In the genomic region with DNA sequence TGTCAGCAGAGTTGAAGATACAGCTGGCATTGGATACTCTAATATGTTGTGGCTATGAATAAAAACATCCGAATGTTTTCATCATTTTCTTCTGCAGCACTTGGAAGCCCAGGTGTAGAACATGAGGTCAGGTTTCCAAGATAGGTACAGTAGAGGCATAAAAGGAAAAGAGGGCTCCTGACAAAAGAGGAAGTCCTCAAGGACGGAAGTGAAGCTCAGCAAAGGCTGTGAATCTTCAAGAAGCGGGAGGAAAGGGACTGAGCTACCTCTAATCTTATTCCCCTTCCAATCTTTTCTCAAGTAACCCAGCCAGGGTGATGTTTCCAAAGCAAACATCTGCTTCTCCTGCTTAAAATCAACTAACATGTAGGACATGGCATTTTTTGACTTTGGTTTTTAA, we compare ENCODE assay signal across 30 cellular contexts. TPM values are rescaled to one million over a fixed set of nuclear protein-coding genes. Genes with fewer than 3 reads are reported as not detected.
A peak's percentile ranks its signal among the peaks of the same experiment; 100 is the strongest.
DNase-seq lines count a peak whose midpoint lies in the region; ATAC-seq, FAIRE-seq and TF ChIP-seq lines count a peak whose summit lies in the region.
"Had no signal": no experiment of that assay in that cellular context is flagged by ENCODE, and none has a peak within 500 bp of the region (broad histone marks: within the 10 kb centered on the region; RNA-seq: fewer than 3 reads in every experiment).

No MANE protein-coding gene starts in this region.

- intact Hi-C loops in heart right ventricle (cut with DNase I): loop anchor here in 3 of 10 donors (1.0 to 5.0 kb wide), 3 partner anchors 52 to 67 kb away; no protein-coding TSS in a partner anchor

- WGBS in heart right ventricle, 2 donors: 60 to 62% methylated on average over 3 of the region's 3 CpGs

- peaks cover 21 to 30% of the 10 kb centered on the region in 2 experiments for H3K4me1 ChIP-seq in neutrophil (ENCODE audit: control insufficient read depth in 1 of 2, insufficient read depth in 1 of 2, low read depth in 1 of 2, low read length in 1 of 2)
- peaks cover 0 to 36% (median 25%) of the 10 kb centered on the region in 9 donors for H3K4me1 ChIP-seq in heart right ventricle

- H3K36me3 ChIP-seq in neutrophil: no peaks in the 10 kb centered on the region
- no peaks in the 10 kb centered on the region for H3K36me3 ChIP-seq in heart right ventricle
- H3K36me3 ChIP-seq: gastroesophageal sphincter, spleen, suprapubic skin had no signal

- no peak for TF ChIP-seq CTCF in neutrophil (IDR thresholded peaks at IDR 0.05)
- no peak for TF ChIP-seq CTCF in heart right ventricle (IDR thresholded peaks at IDR 0.05)

- ATAC-seq in heart right ventricle (no peak), GM19467 (IDR thresholded peaks at IDR 0.05; ENCODE audit: unreplicated experiment) (no peak)
- ATAC-seq: activated T-helper 17 cell treated with anti-CD3 and anti-CD28 coated beads, Interleukin-2, amount 50 U/mL, for 72 hours; gastroesophageal sphincter; right cardiac atrium had no signal

- no peaks in the 10 kb centered on the region for H3K9me3 ChIP-seq in neutrophil
- H3K9me3 ChIP-seq in heart right ventricle: peaks cover 0 to 4% (median 0%) of the 10 kb centered on the region in 11 donors
- H3K9me3 ChIP-seq: gastroesophageal sphincter, SK-N-SH, suprapubic skin had no signal

- no peak for TF ChIP-seq POLR2A in GM12891 (IDR thresholded peaks at IDR 0.05; ENCODE audit: low read depth, low read length)

- no peak for FAIRE-seq in GM12891 (lab: Jason Lieb, UNC)
- FAIRE-seq: endothelial cell of umbilical vein had no signal

- H3K27ac ChIP-seq in neutrophil: peak overlapping the region; percentile 18
- peak overlapping the region in 3 of 10 donors; percentile 6 to 63 (median 57) for H3K27ac ChIP-seq in heart right ventricle
- H3K27ac ChIP-seq: gastroesophageal sphincter, suprapubic skin had no signal

- H3K4me3 ChIP-seq in neutrophil (ENCODE audit: low read depth in 1 of 2, low read length in 1 of 2) (no peak overlapping the region), heart right ventricle (no peak overlapping the region)
- H3K4me3 ChIP-seq: gastroesophageal sphincter, spleen, suprapubic skin had no signal

- DNase-seq in GM12891 (ENCODE audit: insufficient read length, low spot score) (no peak), NAMALWA (ENCODE audit: low spot score) (peak; percentile 55), SKM-1 treated with dmso at 0.1 percent for 144 hours (lab: John Stamatoyannopoulos, UW; ENCODE audit: unreplicated experiment) (peak; percentile 73), heart right ventricle (no peak), NCI-H345 (lab: John Stamatoyannopoulos, UW) (no peak)
- DNase-seq: activated CD4-positive, alpha-beta memory T cell treated with anti-CD3 and anti-CD28 coated beads for 36 hours; activated CD8-positive, alpha-beta memory T cell treated with anti-CD3 and anti-CD28 coated beads, Interleukin-2, amount 50 U/mL, for 4 hours; activated naive CD4-positive, alpha-beta T cell treated with anti-CD3 and anti-CD28 coated beads, Interleukin-2, amount 50 U/mL, for 16 hours; amniotic stem cell; CD4-positive, alpha-beta memory T cell; EL; HCEC 1CT; KG1; mesendoderm; NCI-H1092; NCI-H187; NCI-H2171 treated with DMSO at 0.1 percent for 48 hours; NK-92 treated with Interleukin-12 subunit alpha and Interleukin-12 subunit beta, amount 100 ng/mL, for 24 hours; posterior cingulate gyrus; right cardiac atrium; SK-N-SH; spleen; stimulated activated CD4-positive, alpha-beta T cell treated with anti-CD3 and anti-CD28 coated beads, Interleukin-4, amount 100 ng/mL, for 1 hour; T-helper 9 cell had no signal

- H3K27me3 ChIP-seq in neutrophil (peaks cover 45% of the 10 kb centered on the region), heart right ventricle (no peaks in the 10 kb centered on the region)
- H3K27me3 ChIP-seq: gastroesophageal sphincter, spleen, suprapubic skin had no signal

TF ChIP-seq in GM12891, 5 proteins besides CTCF, POLR2A, EP300 and RAD21:
- TF ChIP-seq SPI1 (IDR thresholded peaks at IDR 0.05; ENCODE audit: low read depth, low read length): peak; percentile 87
- TF ChIP-seq TAF1 (IDR thresholded peaks at IDR 0.05; ENCODE audit: low read depth, low read length): no peak

RNA-seq across cellular contexts. Expression of gene PIK3C2B, which starts 4.4 kb away (rescaled TPM):
- polyA plus RNA-seq in GM12891 (2012; ENCODE audit: low read depth, missing spikeins): 6.4 TPM
- total RNA-seq in heart right ventricle: 10 to 100 TPM; 16.4 to 31.9 (median 23.0) TPM
- polyA plus RNA-seq in heart right ventricle: 10 to 100 TPM in 1 of 2 donors, 1 to 10 TPM in 1; 4.4 to 16.6 TPM

RNA-seq across cellular contexts. Expression of gene MDM4, which starts 17.2 kb away (rescaled TPM):
- 7.0 TPM for polyA plus RNA-seq in GM12891 (2012; ENCODE audit: low read depth, missing spikeins)
- total RNA-seq in heart right ventricle: 10 to 100 TPM; 30.7 to 43.7 (median 40.5) TPM
- polyA plus RNA-seq in heart right ventricle: 10 to 100 TPM in 1 of 2 donors, 1 to 10 TPM in 1; 3.7 to 17.6 TPM

Comparison
In these comparisons a context has a peak if more than half of its experiments do, and no peak if none do; other contexts are left out.
1. DNase-seq: peak in NAMALWA (single experiment) and SKM-1 treated with dmso at 0.1 percent for 144 hours (single experiment); none in GM12891 (single experiment), heart right ventricle (0 of 2) and NCI-H345 (single experiment).